ENCODE assay signal across 8 cellular contexts in the genomic region with DNA sequence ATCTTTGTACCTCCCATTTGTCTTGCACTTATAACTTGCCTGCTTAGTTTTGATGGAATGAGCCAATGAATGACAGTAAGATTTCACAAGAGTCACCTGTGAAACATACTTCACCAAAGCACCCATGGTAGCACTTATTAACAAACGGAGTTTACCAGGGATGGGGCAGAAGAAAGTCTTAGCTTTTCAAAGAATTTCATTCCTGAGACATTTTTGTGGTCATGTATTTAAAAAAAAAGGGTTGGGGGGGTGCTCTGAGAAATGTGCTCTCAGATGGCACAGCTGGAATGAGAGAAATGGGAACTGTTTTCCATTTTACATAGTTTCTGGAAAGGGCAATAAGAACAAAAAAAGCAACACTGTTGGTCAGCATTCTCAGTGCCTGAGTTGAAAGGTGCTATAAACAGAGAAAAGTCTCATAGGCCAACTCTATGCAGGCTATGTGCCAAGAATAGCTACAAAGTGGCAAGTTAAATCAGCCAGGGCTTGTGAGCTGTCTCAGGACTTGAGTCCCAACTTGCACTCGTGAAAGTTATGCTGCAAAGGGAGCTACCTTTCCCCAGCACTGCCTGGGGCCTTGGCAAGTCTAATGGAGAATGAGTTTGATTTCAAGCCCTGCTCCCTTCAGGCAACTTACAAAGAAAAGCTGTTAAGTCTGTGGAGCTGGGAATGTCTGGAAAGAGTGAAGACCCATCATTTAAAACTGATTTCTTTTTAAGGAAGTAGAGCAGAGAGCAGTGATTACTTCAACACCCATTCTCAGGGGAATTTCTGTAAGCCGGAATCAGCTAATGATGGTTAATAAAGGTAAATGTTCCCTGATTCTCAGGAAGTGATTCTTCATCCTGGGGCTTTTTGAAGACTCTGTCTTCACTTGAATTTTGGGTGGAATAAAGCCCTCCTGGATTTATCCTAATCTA.
DNase-seq lines count a peak whose midpoint lies in the region; ATAC-seq and TF ChIP-seq lines count a peak whose summit lies in the region.

No MANE protein-coding gene starts in this region.

- DNase-seq in BJ (ENCODE audit: low read depth): peak; percentile 89
- peak; percentile 85 for DNase-seq in GM23248
- DNase-seq in SJSA1 (ENCODE audit: low read depth in 1 of 2, low spot score in 2 of 2): peak; percentile 52 to 78
- peak; percentile 89 for DNase-seq in kidney glomerular epithelial cell (lab: John Stamatoyannopoulos, UW)
- DNase-seq in 8988T: no peak
- no peak for DNase-seq in activated CD4-positive, alpha-beta T cell treated with anti-CD3 and anti-CD28 coated beads for 48 hours
- DNase-seq in activated naive CD4-positive, alpha-beta T cell treated with anti-CD3 and anti-CD28 coated beads, Interleukin-2, amount 50 U/mL, for 72 hours (ENCODE audit: low spot score in 2 of 2): no peak
- DNase-seq in activated T-cell treated with anti-CD3 and anti-CD28 coated beads, Interleukin-2, amount 50 U/mL, for 48 hours: no peak

- peak overlapping the region; percentile 54 for H3K4me2 ChIP-seq in GM23248 (ENCODE audit: unreplicated experiment)

- no peaks in the 10 kb centered on the region for H3K27me3 ChIP-seq in BJ (ENCODE audit: control insufficient read depth, insufficient read depth, low read length)
- H3K27me3 ChIP-seq in GM23248 (replicated peaks; ENCODE audit: insufficient read depth): no peaks in the 10 kb centered on the region
- H3K27me3 ChIP-seq in SJSA1 (replicated peaks): no peaks in the 10 kb centered on the region

- CTCF ChIA-PET in BJ (lab: Yijun Ruan, JAX): interaction anchor here (0.6 to 1.3 kb wide), 5 partner anchors 30 to 368 kb away, joined by 3 to 6 read pairs (median 3); no protein-coding TSS in a partner anchor

- H3K27ac ChIP-seq in GM23248 (peak overlapping the region; percentile 46), SJSA1 (peak overlapping the region; percentile 54)

- H2AFZ ChIP-seq in GM23248: no peak overlapping the region

- ATAC-seq in activated naive CD4-positive, alpha-beta T cell treated with anti-CD3 and anti-CD28 coated beads, Interleukin-2, amount 50 U/mL, for 72 hours: no peak

- TF ChIP-seq CTCF in BJ (IDR thresholded peaks at IDR 0.05; ENCODE audit: insufficient read depth, low read depth, low read length): no peak

- no peak overlapping the region; the same call in 1 of the 2 replicates for H3K9ac ChIP-seq in GM23248

- no peaks in the 10 kb centered on the region for H3K36me3 Mint-ChIP-seq in activated naive CD4-positive, alpha-beta T cell treated with anti-CD3 and anti-CD28 coated beads, Interleukin-2, amount 50 U/mL, for 72 hours

- no peaks in the 10 kb centered on the region for H3K9me3 Mint-ChIP-seq in activated naive CD4-positive, alpha-beta T cell treated with anti-CD3 and anti-CD28 coated beads, Interleukin-2, amount 50 U/mL, for 72 hours

- H3K9me2 ChIP-seq in GM23248 (ENCODE audit: insufficient read depth): no peaks in the 10 kb centered on the region

- POLR2A ChIA-PET in BJ (lab: Charles Lee): interaction anchor here (0.6 to 1.6 kb wide), 7 partner anchors 36 to 170 kb away, joined by 3 to 19 read pairs (median 6); no protein-coding TSS in a partner anchor

- peaks cover 8% of the 10 kb centered on the region; the same call in 1 of the 2 replicates for H3K79me2 ChIP-seq in GM23248 (ENCODE audit: insufficient read depth)

- no peak overlapping the region for H3K27ac Mint-ChIP-seq in activated naive CD4-positive, alpha-beta T cell treated with anti-CD3 and anti-CD28 coated beads, Interleukin-2, amount 50 U/mL, for 72 hours

- 24 to 34% methylated on average over 3 of the region's 3 CpGs for WGBS in GM23248 (ENCODE audit: low coverage in 1 of 2, low lambda C conversion rate in 2 of 2, missing lambda C conversion rate in 2 of 2), 2 experiments

- H3K4me3 ChIP-seq in BJ (ENCODE audit: low read depth, low read length) (no peak overlapping the region), GM23248 (no peak overlapping the region), SJSA1 (no peak overlapping the region)

- in situ Hi-C loops in GM23248 (cut with MboI): no loop called here

- H3K36me3 ChIP-seq in BJ (ENCODE audit: control insufficient read depth, insufficient read depth, low read length): no peaks in the 10 kb centered on the region
- H3K36me3 ChIP-seq in GM23248 (ENCODE audit: low read depth): no peaks in the 10 kb centered on the region
- H3K36me3 ChIP-seq in SJSA1: no peaks in the 10 kb centered on the region

- H3K4me1 ChIP-seq in GM23248 (ENCODE audit: insufficient read depth) (peaks cover 55% of the 10 kb centered on the region), SJSA1 (replicated peaks) (peaks cover 32% of the 10 kb centered on the region)

- H3K9me3 ChIP-seq in GM23248 (ENCODE audit: low read depth) (no peaks in the 10 kb centered on the region), SJSA1 (replicated peaks) (no peaks in the 10 kb centered on the region)

- no peaks in the 10 kb centered on the region for H4K20me1 ChIP-seq in GM23248 (ENCODE audit: insufficient read depth)

- H3F3A ChIP-seq in GM23248 (ENCODE audit: insufficient read depth): peaks cover 40% of the 10 kb centered on the region

Comparison
In these comparisons a context has a peak if more than half of its experiments do, and no peak if none do; other contexts are left out.
1. DNase-seq: peak in BJ (single experiment), GM23248 (single experiment), SJSA1 (2 of 2) and kidney glomerular epithelial cell (single experiment); none in 8988T (single experiment), activated CD4-positive, alpha-beta T cell treated with anti-CD3 and anti-CD28 coated beads for 48 hours (single experiment), activated naive CD4-positive, alpha-beta T cell treated with anti-CD3 and anti-CD28 coated beads, Interleukin-2, amount 50 U/mL, for 72 hours (0 of 2) and activated T-cell treated with anti-CD3 and anti-CD28 coated beads, Interleukin-2, amount 50 U/mL, for 48 hours (0 of 2).